In genomic region chr2:113167115-113167932, GRCh38 we compare ENCODE assay signal across 1 cellular context.
A peak's percentile ranks its signal among the peaks of the same experiment; 100 is the strongest.
TF ChIP-seq lines count a peak whose summit lies in the region.

No MANE protein-coding gene starts in this region.

TF ChIP-seq in HepG2, 621 proteins besides CTCF, POLR2A, EP300 and RAD21 (continued from another document and continues in another):
- TF ChIP-seq ZNF281 (CRISPR knock-in tag; IDR thresholded peaks at IDR 0.05; ENCODE audit: borderline replicate concordance) (peak; percentile 70; the same call in 1 of the 2 replicates), ZNF318 (CRISPR knock-in tag; IDR thresholded peaks at IDR 0.05) (peak; percentile 75; the same call in 1 of the 2 replicates), DDIT3 (CRISPR knock-in tag; IDR thresholded peaks at IDR 0.05) (no peak), HNRNPK (IDR thresholded peaks at IDR 0.05; ENCODE audit: low read depth, low read length, poor library complexity, severe bottlenecking) (no peak), HDAC2 (CRISPR knock-in tag; IDR thresholded peaks at IDR 0.05) (peak; percentile 99), ZNF558 (CRISPR knock-in tag; IDR thresholded peaks at IDR 0.05; ENCODE audit: borderline replicate concordance) (peak; percentile 67; the same call in 1 of the 2 replicates), RBFOX2 (IDR thresholded peaks at IDR 0.05; ENCODE audit: low read depth, low read length) (peak; percentile 68), IKZF1 (IDR thresholded peaks at IDR 0.05) (no peak), LRRFIP1 (CRISPR knock-in tag; conservative IDR thresholded peaks at IDR 0.05) (0 out of 2 replicates have a peak, but pooled peaks have one; percentile 55), ZBTB10 (CRISPR knock-in tag; IDR thresholded peaks at IDR 0.05; ENCODE audit: borderline replicate concordance) (0 out of 2 replicates have a peak, but pooled peaks have one; percentile 64), DBP (CRISPR knock-in tag; IDR thresholded peaks at IDR 0.05; ENCODE audit: not compliant biosample characterization) (peak; percentile 87), ZNF878 (CRISPR knock-in tag; IDR thresholded peaks at IDR 0.05) (peak; percentile 93; the same call in 1 of the 2 replicates), THAP8 (CRISPR knock-in tag; IDR thresholded peaks at IDR 0.05; ENCODE audit: borderline replicate concordance) (no peak), PHF5A (CRISPR knock-in tag; IDR thresholded peaks at IDR 0.05; ENCODE audit: low read depth, unreplicated experiment) (peak; percentile 92), CEBPB (IDR thresholded peaks at IDR 0.05; ENCODE audit: borderline replicate concordance, low read depth, low read length) (peak; percentile 79; the same call in 1 of the 2 replicates), RARA (CRISPR knock-in tag; IDR thresholded peaks at IDR 0.05) (peak; percentile 96), IKZF5 (CRISPR knock-in tag; IDR thresholded peaks at IDR 0.05) (peak; percentile 99), ELF3 (CRISPR knock-in tag; IDR thresholded peaks at IDR 0.05) (peak; percentile 97), NCOA2 (CRISPR knock-in tag; IDR thresholded peaks at IDR 0.05) (peak; percentile 80), ZNF782 (CRISPR knock-in tag; IDR thresholded peaks at IDR 0.05; ENCODE audit: borderline replicate concordance) (peak; percentile 88), THYN1 (CRISPR knock-in tag; IDR thresholded peaks at IDR 0.05; ENCODE audit: borderline replicate concordance, low read depth) (peak; percentile 84; the same call in 1 of the 2 replicates), ZNF383 (CRISPR knock-in tag; IDR thresholded peaks at IDR 0.05; ENCODE audit: borderline replicate concordance) (0 out of 2 replicates have a peak, but pooled peaks have one; percentile 73)
